Comparison of ENCODE assay signal across 9 cellular contexts in genomic region chr2:714005-714741, GRCh38. TPM values are rescaled to one million over a fixed set of nuclear protein-coding genes. Genes with fewer than 3 reads are reported as not detected.
DNase-seq lines count a peak whose midpoint lies in the region; ATAC-seq and TF ChIP-seq lines count a peak whose summit lies in the region.
"Had no signal": no experiment of that assay in that cellular context is flagged by ENCODE, and none has a peak within 500 bp of the region (broad histone marks: within the 10 kb centered on the region; RNA-seq: fewer than 3 reads in every experiment).

No MANE protein-coding gene starts in this region.

- H3K4me3 ChIP-seq in foreskin fibroblast (ENCODE audit: low read depth in 1 of 2, low read length in 2 of 2), result no peak overlapping the region

- CTCF ChIA-PET in WTC11 (lab: Charles Lee), result interaction anchor here (0.6 to 3.0 kb wide), 8 partner anchors 15 to 422 kb away, joined by 3 to 26 read pairs (median 14); no protein-coding TSS in a partner anchor

- H3K4me1 Mint-ChIP-seq in WTC11, result peaks cover 20% of the 10 kb centered on the region
- H3K4me1 Mint-ChIP-seq: activated naive CD4-positive, alpha-beta T cell treated with anti-CD3 and anti-CD28 coated beads, Interleukin-2, amount 50 U/mL, for 24 hours had no signal

- H3K27ac Mint-ChIP-seq in WTC11, result no peak overlapping the region
- H3K27ac Mint-ChIP-seq: activated naive CD4-positive, alpha-beta T cell treated with anti-CD3 and anti-CD28 coated beads, Interleukin-2, amount 50 U/mL, for 24 hours had no signal

- no peaks in the 10 kb centered on the region for H3K36me3 Mint-ChIP-seq in WTC11
- H3K36me3 Mint-ChIP-seq: activated naive CD4-positive, alpha-beta T cell treated with anti-CD3 and anti-CD28 coated beads, Interleukin-2, amount 50 U/mL, for 24 hours had no signal

- H3K27me3 Mint-ChIP-seq in WTC11 (ENCODE audit: low read depth), result peaks cover 3% of the 10 kb centered on the region; the same call in 1 of the 2 replicates

- H3K9me3 Mint-ChIP-seq in WTC11, result no peaks in the 10 kb centered on the region
- H3K9me3 Mint-ChIP-seq: activated naive CD4-positive, alpha-beta T cell treated with anti-CD3 and anti-CD28 coated beads, Interleukin-2, amount 50 U/mL, for 24 hours had no signal

- ATAC-seq in GM19025 (IDR thresholded peaks at IDR 0.05; ENCODE audit: low read depth, unreplicated experiment) (peak; percentile 98), HG03060 (IDR thresholded peaks at IDR 0.05; ENCODE audit: low read depth, unreplicated experiment) (peak; percentile 99), WTC11 (peak; percentile 76)

- TF ChIP-seq CTCF in WTC11 (IDR thresholded peaks at IDR 0.05) (peak; percentile 59), foreskin fibroblast (IDR thresholded peaks at IDR 0.05; ENCODE audit: low read depth, low read length) (peak; percentile 81)

- POLR2A ChIA-PET in WTC11 (lab: Charles Lee), result interaction anchor here (0.6 kb wide), 1 partner anchor 415 kb away, joined by 3 read pairs; no protein-coding TSS in a partner anchor

- peak; percentile 25 for DNase-seq in DMS114 treated with DMSO at 0.1 percent for 48 hours (lab: John Stamatoyannopoulos, UW; ENCODE audit: unreplicated experiment)
- peak; percentile 87 for DNase-seq in NCI-H187 (lab: John Stamatoyannopoulos, UW)
- DNase-seq in WTC11 (ENCODE audit: low spot score), result peak; percentile 69
- DNase-seq in foreskin fibroblast, result peak; percentile 23 to 67
- DNase-seq in pons (ENCODE audit: low spot score), result peak; percentile 65
- DNase-seq in activated gamma-delta T cell (lab: John Stamatoyannopoulos, UW), result no peak

- no peak overlapping the region for H3K4me3 Mint-ChIP-seq in WTC11
- H3K4me3 Mint-ChIP-seq: activated naive CD4-positive, alpha-beta T cell treated with anti-CD3 and anti-CD28 coated beads, Interleukin-2, amount 50 U/mL, for 24 hours had no signal

TF ChIP-seq in WTC11, 78 proteins besides CTCF, POLR2A, EP300 and RAD21:
- TF ChIP-seq ETV6 (CRISPR knock-in tag; IDR thresholded peaks at IDR 0.05) (0 out of 2 replicates have a peak, but pooled peaks have one; percentile 48), ZNF281 (CRISPR knock-in tag; IDR thresholded peaks at IDR 0.05) (no peak), NFATC4 (CRISPR knock-in tag; IDR thresholded peaks at IDR 0.05) (no peak), OVOL2 (CRISPR knock-in tag; IDR thresholded peaks at IDR 0.05; ENCODE audit: borderline replicate concordance) (no peak), NR3C1 (CRISPR knock-in tag; conservative IDR thresholded peaks at IDR 0.05; ENCODE audit: low read depth) (no peak)
- TF ChIP-seq, protein P1, sequence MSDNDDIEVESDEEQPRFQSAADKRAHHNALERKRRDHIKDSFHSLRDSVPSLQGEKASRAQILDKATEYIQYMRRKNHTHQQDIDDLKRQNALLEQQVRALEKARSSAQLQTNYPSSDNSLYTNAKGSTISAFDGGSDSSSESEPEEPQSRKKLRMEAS (CRISPR knock-in tag; IDR thresholded peaks at IDR 0.05), result no peak
- TF ChIP-seq, protein P2, sequence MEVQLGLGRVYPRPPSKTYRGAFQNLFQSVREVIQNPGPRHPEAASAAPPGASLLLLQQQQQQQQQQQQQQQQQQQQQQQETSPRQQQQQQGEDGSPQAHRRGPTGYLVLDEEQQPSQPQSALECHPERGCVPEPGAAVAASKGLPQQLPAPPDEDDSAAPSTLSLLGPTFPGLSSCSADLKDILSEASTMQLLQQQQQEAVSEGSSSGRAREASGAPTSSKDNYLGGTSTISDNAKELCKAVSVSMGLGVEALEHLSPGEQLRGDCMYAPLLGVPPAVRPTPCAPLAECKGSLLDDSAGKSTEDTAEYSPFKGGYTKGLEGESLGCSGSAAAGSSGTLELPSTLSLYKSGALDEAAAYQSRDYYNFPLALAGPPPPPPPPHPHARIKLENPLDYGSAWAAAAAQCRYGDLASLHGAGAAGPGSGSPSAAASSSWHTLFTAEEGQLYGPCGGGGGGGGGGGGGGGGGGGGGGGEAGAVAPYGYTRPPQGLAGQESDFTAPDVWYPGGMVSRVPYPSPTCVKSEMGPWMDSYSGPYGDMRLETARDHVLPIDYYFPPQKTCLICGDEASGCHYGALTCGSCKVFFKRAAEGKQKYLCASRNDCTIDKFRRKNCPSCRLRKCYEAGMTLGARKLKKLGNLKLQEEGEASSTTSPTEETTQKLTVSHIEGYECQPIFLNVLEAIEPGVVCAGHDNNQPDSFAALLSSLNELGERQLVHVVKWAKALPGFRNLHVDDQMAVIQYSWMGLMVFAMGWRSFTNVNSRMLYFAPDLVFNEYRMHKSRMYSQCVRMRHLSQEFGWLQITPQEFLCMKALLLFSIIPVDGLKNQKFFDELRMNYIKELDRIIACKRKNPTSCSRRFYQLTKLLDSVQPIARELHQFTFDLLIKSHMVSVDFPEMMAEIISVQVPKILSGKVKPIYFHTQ (CRISPR knock-in tag; IDR thresholded peaks at IDR 0.05), result no peak

RNA-seq across cellular contexts. Expression of gene TMEM18, which starts 37.0 kb away (rescaled TPM):
- total RNA-seq in WTC11 (2021), result 23.9 to 27.4 TPM (median 24.0 TPM) in 3 replicates
